Comparison of ENCODE assay signal across 9 cellular contexts in genomic region chr19:33376423-33376822, GRCh38. TPM values are rescaled to one million over a fixed set of nuclear protein-coding genes. Genes with fewer than 3 reads are reported as not detected.
DNase-seq lines count a peak whose midpoint lies in the region; ATAC-seq, FAIRE-seq and TF ChIP-seq lines count a peak whose summit lies in the region.
"Had no signal": no experiment of that assay in that cellular context is flagged by ENCODE, and none has a peak within 500 bp of the region (broad histone marks: within the 10 kb centered on the region; RNA-seq: fewer than 3 reads in every experiment).

No MANE protein-coding gene starts in this region.

- H3K27ac ChIP-seq in right lobe of liver (peak overlapping the region; percentile 52 to 96 (median 95)), upper lobe of left lung (peak overlapping the region; percentile 60 to 99 (median 81))

- WGBS in right lobe of liver (ENCODE audit: insufficient coverage, low coverage, low lambda C conversion rate, missing lambda C conversion rate) = no CpG with 5 or more reads among the region's 2 CpGs
- 59 to 71% methylated on average over 2 of the region's 2 CpGs for WGBS in upper lobe of left lung, 2 donors

- peaks cover 28% of the 10 kb centered on the region for H3K36me3 Mint-ChIP-seq in activated CD8-positive, alpha-beta memory T cell treated with anti-CD3 and anti-CD28 coated beads, Interleukin-2, amount 10 ng/mL, durations not matched to agents 7 days and 5 days
- H3K36me3 Mint-ChIP-seq in brain = peaks cover 51% of the 10 kb centered on the region

- H3K4me1 ChIP-seq in right lobe of liver (peaks cover 0 to 58% (median 29%) of the 10 kb centered on the region in 4 donors), upper lobe of left lung (peaks cover 30 to 41% (median 33%) of the 10 kb centered on the region in 4 donors)

- H3K36me3 ChIP-seq in right lobe of liver (peaks cover 0 to 8% (median under 1%) of the 10 kb centered on the region in 4 donors), upper lobe of left lung (peaks cover 6 to 20% (median 10%) of the 10 kb centered on the region in 4 donors)

- no peak for FAIRE-seq in GM19239 (lab: Jason Lieb, UNC)

- peaks cover 44% of the 10 kb centered on the region for H3K4me1 Mint-ChIP-seq in activated CD8-positive, alpha-beta memory T cell treated with anti-CD3 and anti-CD28 coated beads, Interleukin-2, amount 10 ng/mL, durations not matched to agents 7 days and 5 days
- peaks cover 65% of the 10 kb centered on the region for H3K4me1 Mint-ChIP-seq in brain

- no peak for ATAC-seq in activated CD8-positive, alpha-beta memory T cell treated with anti-CD3 and anti-CD28 coated beads, Interleukin-2, amount 10 ng/mL, durations not matched to agents 7 days and 5 days
- ATAC-seq in right lobe of liver (peak; percentile 32 to 52 (median 48)), upper lobe of left lung (ENCODE audit: low FRiP score in 2 of 2) (peak in 1 of 2 donors; percentile 11), GM19467 (IDR thresholded peaks at IDR 0.05; ENCODE audit: unreplicated experiment) (no peak)

- H3K4me3 Mint-ChIP-seq in activated CD8-positive, alpha-beta memory T cell treated with anti-CD3 and anti-CD28 coated beads, Interleukin-2, amount 10 ng/mL, durations not matched to agents 7 days and 5 days = no peak overlapping the region
- H3K4me3 Mint-ChIP-seq in brain = peak overlapping the region in 4 of 5 experiments; percentile 85 to 96 (median 94)

- peak; percentile 30 for DNase-seq in activated CD8-positive, alpha-beta memory T cell treated with anti-CD3 and anti-CD28 coated beads, Interleukin-2, amount 10 ng/mL, durations not matched to agents 7 days and 5 days
- no peak for DNase-seq in activated CD8-positive, alpha-beta memory T cell treated with anti-CD3 and anti-CD28 coated beads, Interleukin-2, amount 50 U/mL, for 4 hours
- DNase-seq in right lobe of liver (peak; percentile 83 to 85 (median 85)), upper lobe of left lung (peak in 1 of 2 donors; percentile 62), GM19239 (ENCODE audit: insufficient read length, low spot score) (no peak)
- DNase-seq in effector CD8-positive, alpha-beta T cell (lab: John Stamatoyannopoulos, UW) = no peak
- DNase-seq: BE2C had no signal

- no peaks in the 10 kb centered on the region for H3K9me3 Mint-ChIP-seq in activated CD8-positive, alpha-beta memory T cell treated with anti-CD3 and anti-CD28 coated beads, Interleukin-2, amount 10 ng/mL, durations not matched to agents 7 days and 5 days (ENCODE audit: low read depth)
- H3K9me3 Mint-ChIP-seq in brain = no peaks in the 10 kb centered on the region

- H3K27me3 ChIP-seq in right lobe of liver = no peaks in the 10 kb centered on the region
- H3K27me3 ChIP-seq in upper lobe of left lung = no peaks in the 10 kb centered on the region
- H3K27me3 ChIP-seq: BE2C had no signal

- no peaks in the 10 kb centered on the region for H3K27me3 Mint-ChIP-seq in activated CD8-positive, alpha-beta memory T cell treated with anti-CD3 and anti-CD28 coated beads, Interleukin-2, amount 10 ng/mL, durations not matched to agents 7 days and 5 days
- peaks cover 5% of the 10 kb centered on the region for H3K27me3 Mint-ChIP-seq in brain

- no peaks in the 10 kb centered on the region for H3K9me3 ChIP-seq in right lobe of liver
- H3K9me3 ChIP-seq in upper lobe of left lung = no peaks in the 10 kb centered on the region
- H3K9me3 ChIP-seq: BE2C had no signal

- intact Hi-C loops in right lobe of liver (cut with DNase I) = no loop called here

- peak; percentile 25 for TF ChIP-seq POLR2A in right lobe of liver (IDR thresholded peaks at IDR 0.05)
- TF ChIP-seq POLR2A in upper lobe of left lung (IDR thresholded peaks at IDR 0.05) = no peak

- H3K27ac Mint-ChIP-seq in activated CD8-positive, alpha-beta memory T cell treated with anti-CD3 and anti-CD28 coated beads, Interleukin-2, amount 10 ng/mL, durations not matched to agents 7 days and 5 days = no peak overlapping the region
- H3K27ac Mint-ChIP-seq in brain = peak overlapping the region in 2 of 5 experiments; percentile 47 to 93

- peak in 1 of 4 donors; percentile 3 for TF ChIP-seq EP300 in upper lobe of left lung (IDR thresholded peaks at IDR 0.05)

- H3K4me3 ChIP-seq in right lobe of liver (peak overlapping the region in 1 of 3 donors; percentile 22), upper lobe of left lung (no peak overlapping the region)

- CTCF ChIA-PET in activated CD8-positive, alpha-beta memory T cell treated with anti-CD3 and anti-CD28 coated beads, Interleukin-2, amount 10 ng/mL, durations not matched to agents 7 days and 5 days (lab: Charles Lee) = interaction anchor here (0.6 to 2.1 kb wide), 3 partner anchors 30 to 1388 kb away, joined by 3 to 5 read pairs (median 3); no protein-coding TSS in a partner anchor

- TF ChIP-seq CTCF in brain (conservative IDR thresholded peaks at IDR 0.05) (no peak), right lobe of liver (IDR thresholded peaks at IDR 0.05) (no peak), upper lobe of left lung (IDR thresholded peaks at IDR 0.05) (no peak)

RNA-seq across cellular contexts. Expression of gene CEBPG, which starts 2.9 kb away (rescaled TPM):
- total RNA-seq in activated CD8-positive, alpha-beta memory T cell treated with anti-CD3 and anti-CD28 coated beads, Interleukin-2, amount 10 ng/mL, durations not matched to agents 7 days and 5 days = 10 to 100 TPM; 22.2 to 27.1 TPM
- 139 TPM for polyA plus RNA-seq in brain (ENCODE audit: insufficient read depth, low read depth, low replicate concordance)
- total RNA-seq in right lobe of liver (10 to 100 TPM; 15.0 to 32.3 (median 27.1) TPM), upper lobe of left lung (10 to 100 TPM; 11.5 to 44.7 (median 22.7) TPM)

Comparison
In these comparisons a context has a peak if more than half of its experiments do, and no peak if none do; other contexts are left out.
1. DNase-seq: peak in activated CD8-positive, alpha-beta memory T cell treated with anti-CD3 and anti-CD28 coated beads, Interleukin-2, amount 10 ng/mL, durations not matched to agents 7 days and 5 days (single experiment) and right lobe of liver (3 of 3); none in activated CD8-positive, alpha-beta memory T cell treated with anti-CD3 and anti-CD28 coated beads, Interleukin-2, amount 50 U/mL, for 4 hours (single experiment), effector CD8-positive, alpha-beta T cell (single experiment) and GM19239 (single experiment).
2. ATAC-seq: peak in right lobe of liver (4 of 4); none in activated CD8-positive, alpha-beta memory T cell treated with anti-CD3 and anti-CD28 coated beads, Interleukin-2, amount 10 ng/mL, durations not matched to agents 7 days and 5 days (single experiment) and GM19467 (single experiment).